21 cellular contexts compared by ENCODE assay signal in genomic region chr10:90042075-90042474, GRCh38.
"Had no signal": no experiment of that assay in that cellular context is flagged by ENCODE, and none has a peak within 500 bp of the region (broad histone marks: within the 10 kb centered on the region; RNA-seq: fewer than 3 reads in every experiment).

No MANE protein-coding gene starts in this region.

- DNase-seq: Kasumi-1, MM.1S, NCI-H1436, NCI-H187, NCI-H2029, NCI-H2081 treated with DMSO at 0.1 percent for 48 hours, NCI-H2171, NCI-H226, NCI-H446, NCI-H510A, NCI-H524 treated with DMSO at 0.1 percent for 48 hours, NCI-H69, Right ventricle myocardium superior, RPMI8226, SIG-M5, SK-N-SH, SW 1271 had no signal

- H3K36me3 Mint-ChIP-seq: IgD-negative memory B cell had no signal

- H3K4me3 Mint-ChIP-seq: IgD-negative memory B cell had no signal

- H3K4me2 ChIP-seq: KMS-11, SK-N-SH had no signal

- H3K4me3 ChIP-seq: K562 had no signal

- H3K9ac ChIP-seq: KMS-11, SK-N-SH had no signal

- ATAC-seq: K562 had no signal

- H3K27ac Mint-ChIP-seq: IgD-negative memory B cell had no signal

- H3K27me3 Mint-ChIP-seq: IgD-negative memory B cell had no signal

- H3K27ac ChIP-seq: HL-60, KMS-11 had no signal

- H3K9me3 ChIP-seq: SK-N-SH had no signal
